Comparison of ENCODE assay signal across 18 cellular contexts in genomic region chr10:4638116-4638515, GRCh38.
DNase-seq lines count a peak whose midpoint lies in the region; ATAC-seq and TF ChIP-seq lines count a peak whose summit lies in the region.
"Had no signal": no experiment of that assay in that cellular context is flagged by ENCODE, and none has a peak within 500 bp of the region (broad histone marks: within the 10 kb centered on the region; RNA-seq: fewer than 3 reads in every experiment).

No MANE protein-coding gene starts in this region.

- no peaks in the 10 kb centered on the region for H4K20me1 ChIP-seq in mammary epithelial cell (ENCODE audit: insufficient read depth, low read length)

- intact Hi-C loops in mammary epithelial cell (cut with micrococcal nuclease), result no loop called here
- intact Hi-C loops in MCF 10A (cut with micrococcal nuclease), result no loop called here
- intact Hi-C loops in heart left ventricle (cut with DNase I), result no loop called here
- intact Hi-C loops in spleen (cut with DNase I; ENCODE audit: low total_unique reads), result no loop called here

- H3K36me3 ChIP-seq in mammary epithelial cell (ENCODE audit: insufficient read depth, low read length) (no peaks in the 10 kb centered on the region), heart left ventricle (no peaks in the 10 kb centered on the region), lung (ENCODE audit: control insufficient read depth in 2 of 2, insufficient read depth in 2 of 2, low read length in 2 of 2) (no peaks in the 10 kb centered on the region), spleen (no peaks in the 10 kb centered on the region)

- no peaks in the 10 kb centered on the region for H3K79me2 ChIP-seq in mammary epithelial cell (ENCODE audit: insufficient read depth, low read length)

- 29% methylated on average over 2 of the region's 2 CpGs for WGBS in mammary epithelial cell (ENCODE audit: low coverage, missing lambda C conversion rate)
- 52 to 67% (median 63%) methylated on average over 2 of the region's 2 CpGs for WGBS in heart left ventricle, 4 donors
- WGBS in lung, 2 donors, result 89 to 90% methylated on average over 2 of the region's 2 CpGs
- WGBS in spleen, 5 donors, result 77 to 87% (median 84%) methylated on average over 2 of the region's 2 CpGs

- H3K27me3 ChIP-seq in mammary epithelial cell (ENCODE audit: insufficient read depth, low read length), result no peaks in the 10 kb centered on the region
- H3K27me3 ChIP-seq in heart left ventricle, result no peaks in the 10 kb centered on the region
- no peaks in the 10 kb centered on the region for H3K27me3 ChIP-seq in lung (ENCODE audit: control insufficient read depth, insufficient read depth)
- no peaks in the 10 kb centered on the region for H3K27me3 ChIP-seq in spleen (replicated peaks in 1 of 7)

- H3K9me3 ChIP-seq in mammary epithelial cell (replicated peaks; ENCODE audit: insufficient read depth, low read length) (no peaks in the 10 kb centered on the region), heart left ventricle (no peaks in the 10 kb centered on the region), lung (ENCODE audit: control insufficient read depth in 2 of 2, insufficient read depth in 1 of 2, low read length in 1 of 2) (no peaks in the 10 kb centered on the region), spleen (no peaks in the 10 kb centered on the region)

- no peaks in the 10 kb centered on the region for H3K36me3 Mint-ChIP-seq in MCF 10A (ENCODE audit: insufficient read depth, unreplicated experiment)
- no peaks in the 10 kb centered on the region for H3K36me3 Mint-ChIP-seq in glutamatergic neuron (ENCODE audit: unreplicated experiment)
- H3K36me3 Mint-ChIP-seq: CD4-positive, alpha-beta memory T cell had no signal

- no peak overlapping the region for H3K27ac Mint-ChIP-seq in MCF 10A (ENCODE audit: low read depth, unreplicated experiment)
- no peak overlapping the region for H3K27ac Mint-ChIP-seq in glutamatergic neuron (ENCODE audit: unreplicated experiment)
- H3K27ac Mint-ChIP-seq: CD4-positive, alpha-beta memory T cell had no signal

- in situ Hi-C loops in mammary epithelial cell (cut with MboI; ENCODE audit: low sequenced_read_pairs in 2 of 2), result no loop called here

- H3K27ac ChIP-seq in mammary epithelial cell (ENCODE audit: insufficient read depth, low read depth, low read length), result no peak overlapping the region
- peak overlapping the region in 6 of 12 donors; percentile 1 to 64 (median 18) for H3K27ac ChIP-seq in heart left ventricle
- H3K27ac ChIP-seq in lung (ENCODE audit: low read depth in 1 of 2, low read length in 1 of 2), result peak overlapping the region; percentile 7 to 37
- H3K27ac ChIP-seq in spleen, result no peak overlapping the region
- H3K27ac ChIP-seq: 22Rv1, PC-9 had no signal

- DNase-seq in mammary epithelial cell, result no peak
- no peak for DNase-seq in MCF 10A (ENCODE audit: unreplicated experiment)
- DNase-seq in heart left ventricle, result peak in 4 of 5 donors; percentile 58 to 86 (median 60)
- DNase-seq in lung (ENCODE audit: low spot score), result no peak
- DNase-seq in spleen, result peak; percentile 51
- no peak for DNase-seq in NCI-H1417 (lab: John Stamatoyannopoulos, UW)
- no peak for DNase-seq in SIG-M5 (lab: John Stamatoyannopoulos, UW)
- DNase-seq in glutamatergic neuron, result no peak
- DNase-seq: Calu3; CD4-positive, alpha-beta memory T cell; DMS53; KBM-7; NCI-H1048; NCI-H2081 treated with DMSO at 0.1 percent for 48 hours; NCI-H510A; PC-9 had no signal

- CTCF ChIA-PET in mammary epithelial cell (lab: Charles Lee; ENCODE audit: low non-redundant PET) (no interaction called here), MCF 10A (lab: Yijun Ruan, JAX) (no interaction called here)

- H3K9ac ChIP-seq in mammary epithelial cell (ENCODE audit: insufficient read depth, low read length), result no peak overlapping the region

- BruUV-seq in mammary epithelial cell (replicated peaks; lab: Mats Ljungman, UMichigan), result no TSS peak
- no TSS peak for BruUV-seq in MCF 10A (replicated peaks; lab: Mats Ljungman, UMichigan)

- H2AFZ ChIP-seq in mammary epithelial cell (ENCODE audit: low read depth, low read length), result peak overlapping the region; percentile 25
- H2AFZ ChIP-seq: PC-9 had no signal

- TF ChIP-seq POLR2A in heart left ventricle (IDR thresholded peaks at IDR 0.05) (no peak), spleen (IDR thresholded peaks at IDR 0.05) (no peak)

- H3K4me3 ChIP-seq in mammary epithelial cell (replicated peaks in 1 of 3; ENCODE audit: insufficient read depth in 1 of 3, low read depth in 2 of 3, low read length in 3 of 3) (no peak overlapping the region), heart left ventricle (no peak overlapping the region), lung (no peak overlapping the region), spleen (no peak overlapping the region)
- H3K4me3 ChIP-seq: PC-9 had no signal

- dilution Hi-C loops in mammary epithelial cell (cut with HindIII; ENCODE audit: low sequenced_read_pairs), result no loop called here

- ATAC-seq in heart left ventricle, result peak; percentile 89 to 96 (median 92)
- ATAC-seq in lung (ENCODE audit: insufficient read depth, low FRiP score), result no peak
- ATAC-seq: HCT116 had no signal

- H3K4me3 Mint-ChIP-seq in MCF 10A (ENCODE audit: unreplicated experiment) (no peak overlapping the region), glutamatergic neuron (ENCODE audit: unreplicated experiment) (no peak overlapping the region)
- H3K4me3 Mint-ChIP-seq: CD4-positive, alpha-beta memory T cell had no signal

- H3K4me1 ChIP-seq in mammary epithelial cell (ENCODE audit: insufficient read depth, low read length), result peaks cover 13% of the 10 kb centered on the region
- peaks cover 0 to 36% (median 14%) of the 10 kb centered on the region in 12 donors for H3K4me1 ChIP-seq in heart left ventricle
- H3K4me1 ChIP-seq in lung (ENCODE audit: control insufficient read depth in 2 of 2, insufficient read depth in 2 of 2, low read length in 2 of 2), result peaks cover 0 to 19% of the 10 kb centered on the region in 2 donors
- no peaks in the 10 kb centered on the region for H3K4me1 ChIP-seq in spleen

- POLR2A ChIA-PET in MCF 10A (lab: Yijun Ruan, JAX), result no interaction called here

- H3K9me3 Mint-ChIP-seq in MCF 10A (ENCODE audit: unreplicated experiment) (no peaks in the 10 kb centered on the region), glutamatergic neuron (ENCODE audit: unreplicated experiment) (no peaks in the 10 kb centered on the region)
- H3K9me3 Mint-ChIP-seq: CD4-positive, alpha-beta memory T cell had no signal

- no peak overlapping the region for H3K4me2 ChIP-seq in mammary epithelial cell (ENCODE audit: insufficient read depth, low read depth, low read length)
- H3K4me2 ChIP-seq: PC-9 had no signal

- H3K27me3 Mint-ChIP-seq in MCF 10A (ENCODE audit: insufficient read depth, unreplicated experiment), result no peaks in the 10 kb centered on the region
- H3K27me3 Mint-ChIP-seq in glutamatergic neuron (ENCODE audit: unreplicated experiment), result no peaks in the 10 kb centered on the region
- H3K27me3 Mint-ChIP-seq: CD4-positive, alpha-beta memory T cell had no signal

- no peaks in the 10 kb centered on the region for H3K4me1 Mint-ChIP-seq in MCF 10A (ENCODE audit: insufficient read depth, unreplicated experiment)
- H3K4me1 Mint-ChIP-seq in glutamatergic neuron (ENCODE audit: low read depth, unreplicated experiment), result no peaks in the 10 kb centered on the region

- TF ChIP-seq CTCF in mammary epithelial cell (conservative IDR thresholded peaks at IDR 0.05 in 1 of 2, IDR thresholded peaks at IDR 0.05 in 1 of 2; ENCODE audit: extremely low read depth in 1 of 2, insufficient read depth in 1 of 2, low read depth in 1 of 2, low read length in 2 of 2) (no peak), MCF 10A (IDR thresholded peaks at IDR 0.05; ENCODE audit: unreplicated experiment) (no peak), heart left ventricle (IDR thresholded peaks at IDR 0.05) (no peak), lung (IDR thresholded peaks at IDR 0.05; ENCODE audit: control extremely low read depth, extremely low read depth) (no peak), spleen (IDR thresholded peaks at IDR 0.05 in 8 of 11, conservative IDR thresholded peaks at IDR 0.05 in 3 of 11) (no peak), glutamatergic neuron (IDR thresholded peaks at IDR 0.05; ENCODE audit: partially characterized antibody, unreplicated experiment) (no peak)

Comparison
In these comparisons a context has a peak if more than half of its experiments do, and no peak if none do; other contexts are left out.
1. DNase-seq: peak in heart left ventricle (4 of 5) and spleen (single experiment); none in mammary epithelial cell (single experiment), MCF 10A (single experiment), lung (single experiment), NCI-H1417 (0 of 3), SIG-M5 (single experiment) and glutamatergic neuron (single experiment).
2. H3K27ac ChIP-seq: peak in lung (2 of 2); none in mammary epithelial cell (single experiment) and spleen (0 of 8).